1 cellular context compared by ENCODE assay signal in the genomic region with DNA sequence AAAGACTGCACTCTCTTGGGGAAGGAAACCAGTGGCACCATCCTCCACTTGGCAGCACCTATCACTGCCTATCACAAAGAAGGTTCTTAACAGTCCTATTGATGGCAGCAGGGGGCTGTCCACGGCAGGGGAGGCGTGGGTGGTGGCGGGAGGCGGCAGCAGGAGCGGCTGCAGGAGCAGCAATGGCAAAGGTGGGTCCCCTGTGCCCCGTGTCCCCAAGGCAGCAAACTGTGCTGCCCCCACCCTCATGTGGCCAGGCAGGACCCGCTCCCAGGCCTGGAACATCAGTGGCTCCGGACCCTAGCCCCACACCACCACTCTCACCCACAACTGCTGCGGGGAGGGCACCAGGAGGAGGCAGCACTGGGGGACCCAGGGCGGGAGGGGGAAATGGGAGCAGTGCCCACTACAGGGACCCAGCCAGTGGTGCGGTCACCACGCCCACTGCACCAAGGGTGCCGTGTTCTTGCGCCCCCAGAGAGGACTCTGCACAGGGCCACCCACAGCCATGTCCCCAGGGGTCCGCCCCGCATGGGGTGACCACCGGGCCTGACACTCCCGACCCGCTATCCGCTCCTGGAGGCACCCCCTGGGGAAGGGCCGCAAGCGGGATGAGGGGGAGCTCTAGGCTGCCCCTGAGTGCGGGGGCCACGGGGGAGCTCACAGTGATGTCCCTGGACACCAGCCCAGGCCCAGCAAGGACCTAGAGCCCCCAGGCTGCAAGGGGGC.
TF ChIP-seq lines count a peak whose summit lies in the region.

No MANE protein-coding gene starts in this region.

TF ChIP-seq in H1, 55 proteins besides CTCF, POLR2A, EP300 and RAD21:
- TF ChIP-seq, protein P1, sequence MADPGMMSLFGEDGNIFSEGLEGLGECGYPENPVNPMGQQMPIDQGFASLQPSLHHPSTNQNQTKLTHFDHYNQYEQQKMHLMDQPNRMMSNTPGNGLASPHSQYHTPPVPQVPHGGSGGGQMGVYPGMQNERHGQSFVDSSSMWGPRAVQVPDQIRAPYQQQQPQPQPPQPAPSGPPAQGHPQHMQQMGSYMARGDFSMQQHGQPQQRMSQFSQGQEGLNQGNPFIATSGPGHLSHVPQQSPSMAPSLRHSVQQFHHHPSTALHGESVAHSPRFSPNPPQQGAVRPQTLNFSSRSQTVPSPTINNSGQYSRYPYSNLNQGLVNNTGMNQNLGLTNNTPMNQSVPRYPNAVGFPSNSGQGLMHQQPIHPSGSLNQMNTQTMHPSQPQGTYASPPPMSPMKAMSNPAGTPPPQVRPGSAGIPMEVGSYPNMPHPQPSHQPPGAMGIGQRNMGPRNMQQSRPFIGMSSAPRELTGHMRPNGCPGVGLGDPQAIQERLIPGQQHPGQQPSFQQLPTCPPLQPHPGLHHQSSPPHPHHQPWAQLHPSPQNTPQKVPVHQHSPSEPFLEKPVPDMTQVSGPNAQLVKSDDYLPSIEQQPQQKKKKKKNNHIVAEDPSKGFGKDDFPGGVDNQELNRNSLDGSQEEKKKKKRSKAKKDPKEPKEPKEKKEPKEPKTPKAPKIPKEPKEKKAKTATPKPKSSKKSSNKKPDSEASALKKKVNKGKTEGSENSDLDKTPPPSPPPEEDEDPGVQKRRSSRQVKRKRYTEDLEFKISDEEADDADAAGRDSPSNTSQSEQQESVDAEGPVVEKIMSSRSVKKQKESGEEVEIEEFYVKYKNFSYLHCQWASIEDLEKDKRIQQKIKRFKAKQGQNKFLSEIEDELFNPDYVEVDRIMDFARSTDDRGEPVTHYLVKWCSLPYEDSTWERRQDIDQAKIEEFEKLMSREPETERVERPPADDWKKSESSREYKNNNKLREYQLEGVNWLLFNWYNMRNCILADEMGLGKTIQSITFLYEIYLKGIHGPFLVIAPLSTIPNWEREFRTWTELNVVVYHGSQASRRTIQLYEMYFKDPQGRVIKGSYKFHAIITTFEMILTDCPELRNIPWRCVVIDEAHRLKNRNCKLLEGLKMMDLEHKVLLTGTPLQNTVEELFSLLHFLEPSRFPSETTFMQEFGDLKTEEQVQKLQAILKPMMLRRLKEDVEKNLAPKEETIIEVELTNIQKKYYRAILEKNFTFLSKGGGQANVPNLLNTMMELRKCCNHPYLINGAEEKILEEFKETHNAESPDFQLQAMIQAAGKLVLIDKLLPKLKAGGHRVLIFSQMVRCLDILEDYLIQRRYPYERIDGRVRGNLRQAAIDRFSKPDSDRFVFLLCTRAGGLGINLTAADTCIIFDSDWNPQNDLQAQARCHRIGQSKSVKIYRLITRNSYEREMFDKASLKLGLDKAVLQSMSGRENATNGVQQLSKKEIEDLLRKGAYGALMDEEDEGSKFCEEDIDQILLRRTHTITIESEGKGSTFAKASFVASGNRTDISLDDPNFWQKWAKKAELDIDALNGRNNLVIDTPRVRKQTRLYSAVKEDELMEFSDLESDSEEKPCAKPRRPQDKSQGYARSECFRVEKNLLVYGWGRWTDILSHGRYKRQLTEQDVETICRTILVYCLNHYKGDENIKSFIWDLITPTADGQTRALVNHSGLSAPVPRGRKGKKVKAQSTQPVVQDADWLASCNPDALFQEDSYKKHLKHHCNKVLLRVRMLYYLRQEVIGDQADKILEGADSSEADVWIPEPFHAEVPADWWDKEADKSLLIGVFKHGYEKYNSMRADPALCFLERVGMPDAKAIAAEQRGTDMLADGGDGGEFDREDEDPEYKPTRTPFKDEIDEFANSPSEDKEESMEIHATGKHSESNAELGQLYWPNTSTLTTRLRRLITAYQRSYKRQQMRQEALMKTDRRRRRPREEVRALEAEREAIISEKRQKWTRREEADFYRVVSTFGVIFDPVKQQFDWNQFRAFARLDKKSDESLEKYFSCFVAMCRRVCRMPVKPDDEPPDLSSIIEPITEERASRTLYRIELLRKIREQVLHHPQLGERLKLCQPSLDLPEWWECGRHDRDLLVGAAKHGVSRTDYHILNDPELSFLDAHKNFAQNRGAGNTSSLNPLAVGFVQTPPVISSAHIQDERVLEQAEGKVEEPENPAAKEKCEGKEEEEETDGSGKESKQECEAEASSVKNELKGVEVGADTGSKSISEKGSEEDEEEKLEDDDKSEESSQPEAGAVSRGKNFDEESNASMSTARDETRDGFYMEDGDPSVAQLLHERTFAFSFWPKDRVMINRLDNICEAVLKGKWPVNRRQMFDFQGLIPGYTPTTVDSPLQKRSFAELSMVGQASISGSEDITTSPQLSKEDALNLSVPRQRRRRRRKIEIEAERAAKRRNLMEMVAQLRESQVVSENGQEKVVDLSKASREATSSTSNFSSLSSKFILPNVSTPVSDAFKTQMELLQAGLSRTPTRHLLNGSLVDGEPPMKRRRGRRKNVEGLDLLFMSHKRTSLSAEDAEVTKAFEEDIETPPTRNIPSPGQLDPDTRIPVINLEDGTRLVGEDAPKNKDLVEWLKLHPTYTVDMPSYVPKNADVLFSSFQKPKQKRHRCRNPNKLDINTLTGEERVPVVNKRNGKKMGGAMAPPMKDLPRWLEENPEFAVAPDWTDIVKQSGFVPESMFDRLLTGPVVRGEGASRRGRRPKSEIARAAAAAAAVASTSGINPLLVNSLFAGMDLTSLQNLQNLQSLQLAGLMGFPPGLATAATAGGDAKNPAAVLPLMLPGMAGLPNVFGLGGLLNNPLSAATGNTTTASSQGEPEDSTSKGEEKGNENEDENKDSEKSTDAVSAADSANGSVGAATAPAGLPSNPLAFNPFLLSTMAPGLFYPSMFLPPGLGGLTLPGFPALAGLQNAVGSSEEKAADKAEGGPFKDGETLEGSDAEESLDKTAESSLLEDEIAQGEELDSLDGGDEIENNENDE (IDR thresholded peaks at IDR 0.05; ENCODE audit: insufficient replicate concordance, low read length), result no peak
- TF ChIP-seq PHF8 (conservative IDR thresholded peaks at IDR 0.05; ENCODE audit: low read depth, low read length) (no peak), POLR2AphosphoS5 (IDR thresholded peaks at IDR 0.05; ENCODE audit: low read depth, low read length) (no peak), CHD2 (IDR thresholded peaks at IDR 0.05; ENCODE audit: low read length) (no peak), SP4 (IDR thresholded peaks at IDR 0.05; ENCODE audit: low read length) (no peak), BRCA1 (IDR thresholded peaks at IDR 0.05; ENCODE audit: low read depth, low read length) (no peak), KDM5A (IDR thresholded peaks at IDR 0.05; ENCODE audit: low read length) (no peak), ASH2L (IDR thresholded peaks at IDR 0.05; ENCODE audit: low read length) (no peak), JUND (IDR thresholded peaks at IDR 0.05; ENCODE audit: low read length) (no peak), BACH1 (IDR thresholded peaks at IDR 0.05; ENCODE audit: low read length) (no peak), SIX5 (IDR thresholded peaks at IDR 0.05; ENCODE audit: low read depth, low read length) (no peak), SAP30 (IDR thresholded peaks at IDR 0.05; ENCODE audit: insufficient read depth, insufficient replicate concordance, low read length) (no peak), TBP (IDR thresholded peaks at IDR 0.05; ENCODE audit: low read depth, low read length) (no peak), TAF7 (optimal IDR thresholded peaks at IDR 0.05; ENCODE audit: borderline replicate concordance, low read depth, low read length) (no peak)
- TF ChIP-seq, protein P2, sequence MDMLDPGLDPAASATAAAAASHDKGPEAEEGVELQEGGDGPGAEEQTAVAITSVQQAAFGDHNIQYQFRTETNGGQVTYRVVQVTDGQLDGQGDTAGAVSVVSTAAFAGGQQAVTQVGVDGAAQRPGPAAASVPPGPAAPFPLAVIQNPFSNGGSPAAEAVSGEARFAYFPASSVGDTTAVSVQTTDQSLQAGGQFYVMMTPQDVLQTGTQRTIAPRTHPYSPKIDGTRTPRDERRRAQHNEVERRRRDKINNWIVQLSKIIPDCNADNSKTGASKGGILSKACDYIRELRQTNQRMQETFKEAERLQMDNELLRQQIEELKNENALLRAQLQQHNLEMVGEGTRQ (IDR thresholded peaks at IDR 0.05; ENCODE audit: low read length), result no peak
- TF ChIP-seq, protein P3, sequence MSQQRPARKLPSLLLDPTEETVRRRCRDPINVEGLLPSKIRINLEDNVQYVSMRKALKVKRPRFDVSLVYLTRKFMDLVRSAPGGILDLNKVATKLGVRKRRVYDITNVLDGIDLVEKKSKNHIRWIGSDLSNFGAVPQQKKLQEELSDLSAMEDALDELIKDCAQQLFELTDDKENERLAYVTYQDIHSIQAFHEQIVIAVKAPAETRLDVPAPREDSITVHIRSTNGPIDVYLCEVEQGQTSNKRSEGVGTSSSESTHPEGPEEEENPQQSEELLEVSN (IDR thresholded peaks at IDR 0.05), result no peak
TF ChIP-seq in H1: peak in this region for 0.
